35 cellular contexts compared by ENCODE assay signal in genomic region chr1:50859657-50860056, GRCh38.
"Had no signal": no experiment of that assay in that cellular context is flagged by ENCODE, and none has a peak within 500 bp of the region (broad histone marks: within the 10 kb centered on the region; RNA-seq: fewer than 3 reads in every experiment).

No MANE protein-coding gene starts in this region.

- H3K4me3 ChIP-seq: MG63 had no signal

- DNase-seq: Karpas-422, Kasumi-1, MG63, MM.1S, MV-4-11, NCI-H1048, NCI-H1092, NCI-H1092 treated with DMSO at 0.1 percent for 48 hours, NCI-H1105, NCI-H1105 treated with DMSO at 0.1 percent for 48 hours, NCI-H1417, NCI-H1417 treated with DMSO at 0.1 percent for 48 hours, NCI-H1436, NCI-H1436 treated with DMSO at 0.1 percent for 48 hours, NCI-H146, NCI-H1694, NCI-H1694 treated with DMSO at 0.1 percent for 48 hours, NCI-H187, NCI-H187 treated with DMSO at 0.1 percent for 48 hours, NCI-H1930, NCI-H2029, NCI-H2029 treated with DMSO at 0.1 percent for 48 hours, NCI-H2081, NCI-H2081 treated with DMSO at 0.1 percent for 48 hours, NCI-H2107, NCI-H2171, NCI-H2171 treated with DMSO at 0.1 percent for 48 hours, NCI-H2227 treated with DMSO at 0.1 percent for 48 hours, NCI-H226, NCI-H345, NCI-H446, NCI-H446 treated with DMSO at 0.1 percent for 48 hours, NCI-H510A, NCI-H510A treated with DMSO at 0.1 percent for 48 hours, NCI-H524 had no signal
